In genomic region chr12:71475280-71475679, GRCh38 we compare ENCODE assay signal across 1 cellular context.
TF ChIP-seq lines count a peak whose summit lies in the region.

No MANE protein-coding gene starts in this region.

TF ChIP-seq in WTC11, 78 proteins besides CTCF, POLR2A, EP300 and RAD21 (continued from another document):
- no peak for TF ChIP-seq ZNF671 (CRISPR knock-in tag; IDR thresholded peaks at IDR 0.05)
